4 cellular contexts compared by ENCODE assay signal in genomic region chr1:226854548-226854947, GRCh38. TPM values are rescaled to one million over a fixed set of nuclear protein-coding genes. Genes with fewer than 3 reads are reported as not detected.
DNase-seq lines count a peak whose midpoint lies in the region; ATAC-seq, FAIRE-seq and TF ChIP-seq lines count a peak whose summit lies in the region.
"Not testable (repeated sequence)": the region's sequence is repeated elsewhere in the genome, so short reads cannot be mapped to it uniquely, and the experiment has no call there.

No MANE protein-coding gene starts in this region.

- POLR2A ChIA-PET in HEK293 (lab: Yijun Ruan, JAX) = not testable (repeated sequence)
- POLR2A ChIA-PET in K562 (lab: Yijun Ruan, JAX) = interaction anchor here (0.6 kb wide), 1 partner anchor 33 kb away, joined by 4 read pairs; no protein-coding TSS in a partner anchor

- not testable (repeated sequence) for FAIRE-seq in K562 (lab: Jason Lieb, UNC)

- TF ChIP-seq POLR2A in K562 (conservative IDR thresholded peaks at IDR 0.05) = not testable (repeated sequence)

- H3K4me1 ChIP-seq in HEK293 (ENCODE audit: control insufficient read depth, insufficient read depth, low read length); K562 (replicated peaks in 1 of 2; ENCODE audit: control insufficient read depth in 2 of 2, insufficient read depth in 2 of 2, low read length in 2 of 2); right atrium auricular region: not testable (repeated sequence)

- not testable (repeated sequence) for BruUV-seq in K562 (replicated peaks; lab: Mats Ljungman, UMichigan)

- TF ChIP-seq RAD21 in K562 (CRISPR knock-in tag; conservative IDR thresholded peaks at IDR 0.05 in 1 of 2, IDR thresholded peaks at IDR 0.05 in 1 of 2) = not testable (repeated sequence)

- not testable (repeated sequence) for H3K9me1 ChIP-seq in K562 (ENCODE audit: control insufficient read depth, insufficient read depth, low read length)

- H4K20me1 ChIP-seq in K562 (replicated peaks; ENCODE audit: control insufficient read depth, insufficient read depth, low read length) = not testable (repeated sequence)

- H3K79me2 ChIP-seq in K562 (ENCODE audit: control insufficient read depth, insufficient read depth, low read length) = not testable (repeated sequence)

- H3K9ac ChIP-seq in K562 (ENCODE audit: insufficient read depth in 1 of 2, low read depth in 2 of 2, low read length in 2 of 2) = not testable (repeated sequence)

- H3K27me3 ChIP-seq in K562 (ENCODE audit: control insufficient read depth in 2 of 2, insufficient read depth in 2 of 2, low read length in 2 of 2); right atrium auricular region: not testable (repeated sequence)

- CTCF ChIA-PET in HEK293 (lab: Yijun Ruan, JAX) = interaction anchor here (0.6 kb wide), 1 partner anchor 94 kb away, joined by 4 read pairs; no protein-coding TSS in a partner anchor
- CTCF ChIA-PET in K562 (lab: Yijun Ruan, JAX; ENCODE audit: low intra/inter-chr PET ratio) = not testable (repeated sequence)

- not testable (repeated sequence) for H2AFZ ChIP-seq in K562 (ENCODE audit: low read depth, low read length)

- not testable (repeated sequence) for H3K4me3 ChIP-seq in HEK293 (ENCODE audit: low read depth, low read length); K562; right atrium auricular region

- intact Hi-C loops in K562 (cut with micrococcal nuclease) = not testable (repeated sequence)

- not testable (repeated sequence) for H3K27ac ChIP-seq in HEK293 (ENCODE audit: extremely low read depth, low read depth, low read length); K562 (ENCODE audit: extremely low read depth, low read depth, low read length); right atrium auricular region
- peak overlapping the region; percentile 49 for H3K27ac ChIP-seq in VCaP

- not testable (repeated sequence) for DNase-seq in K562 (ENCODE audit: extremely low read depth in 1 of 4, low spot score in 3 of 4)
- DNase-seq in right atrium auricular region (ENCODE audit: low spot score) = peak; percentile 1

- WGBS in K562 (ENCODE audit: insufficient coverage, low coverage, missing lambda C conversion rate) = 0% methylated on average over 1 of the region's 1 CpG

- not testable (repeated sequence) for TF ChIP-seq CTCF in HEK293 (tag by site-specific recombination; IDR thresholded peaks at IDR 0.05); VCaP (conservative IDR thresholded peaks at IDR 0.05); K562 (IDR thresholded peaks at IDR 0.05 in 2 of 3, conservative IDR thresholded peaks at IDR 0.05 in 1 of 3; ENCODE audit: insufficient read depth in 2 of 3, low read depth in 1 of 3, low read length in 3 of 3); right atrium auricular region (IDR thresholded peaks at IDR 0.05)

- ATAC-seq in K562 = not testable (repeated sequence)

- H3K4me2 ChIP-seq in K562 (ENCODE audit: insufficient read depth, low read length) = not testable (repeated sequence)

- in situ Hi-C loops in K562 (cut with MboI) = not testable (repeated sequence)

- H3K36me3 ChIP-seq in HEK293 (ENCODE audit: control insufficient read depth in 2 of 2, insufficient read depth in 1 of 2, low read length in 2 of 2); K562 (ENCODE audit: control insufficient read depth, insufficient read depth, low read length); right atrium auricular region: not testable (repeated sequence)

- not testable (repeated sequence) for H3K9me3 ChIP-seq in HEK293 (ENCODE audit: control insufficient read depth, insufficient read depth, low read depth, low read length); K562 (replicated peaks; ENCODE audit: control insufficient read depth, insufficient read depth, low read depth, low read length); right atrium auricular region

- not testable (repeated sequence) for TF ChIP-seq EP300 in K562 (IDR thresholded peaks at IDR 0.05; ENCODE audit: low read length)

TF ChIP-seq in HEK293, 187 proteins besides CTCF, POLR2A, EP300 and RAD21:
- TF ChIP-seq ZNF280D (tag by site-specific recombination; IDR thresholded peaks at IDR 0.05) = 0 out of 2 replicates have a peak, but pooled peaks have one; percentile 24
- peak; percentile 84 for TF ChIP-seq ZNF146 (tag by site-specific recombination; IDR thresholded peaks at IDR 0.05)

TF ChIP-seq in K562, 482 proteins besides CTCF, POLR2A, EP300 and RAD21:
- TF ChIP-seq ZNF146 (CRISPR knock-in tag; IDR thresholded peaks at IDR 0.05; ENCODE audit: unreplicated experiment) = peak; percentile 65

RNA-seq across cellular contexts. Expression of gene PSEN2, which starts 15.9 kb away (rescaled TPM):
- total RNA-seq in K562 (2011; cell fraction: chromatin; rRNA removed; ENCODE audit: low replicate concordance) = 26.0 and 76.1 TPM in 2 replicates
- 54.9 and 66.9 TPM in 2 replicates for total RNA-seq in K562 (2011; cell fraction: nucleolus; rRNA removed)
- total RNA-seq in K562 (2011; cell fraction: nucleoplasm; rRNA removed) = 40.9 and 48.3 TPM in 2 replicates
- total RNA-seq in K562 (2014; rRNA removed) (21.3 and 23.7 TPM in 2 replicates), K562 (2014; rRNA removed; fragmentation: Illumina TruSeq; extraction: Trizol) (9.2 and 10.9 TPM in 2 replicates), K562 (2015; rRNA removed; fragmentation: Illumina TruSeq; extraction: Trizol) (15.1 and 15.2 TPM in 2 replicates), K562 (2021) (19.7 and 21.5 TPM in 2 replicates), right atrium auricular region (10 to 100 TPM; 22.6 to 23.3 TPM)
- polyA plus RNA-seq in K562 (2011; rRNA removed) (12.1 and 12.9 TPM in 2 replicates), K562 (2014; fragmentation: Illumina TruSeq; extraction: Trizol) (13.7 and 15.4 TPM in 2 replicates), K562 (2014; fragmentation: Nextera tagmentation; extraction: Ambion mirVana) (1 to 10 TPM; 2.3 to 3.3 TPM), K562 (2014; rRNA removed) (18.0 and 20.9 TPM in 2 replicates)
- polyA plus RNA-seq in K562 (2011; cell fraction: cytosol; rRNA removed) = 13.0 and 21.6 TPM in 2 replicates
- 25.4 and 41.4 TPM in 2 replicates for polyA plus RNA-seq in K562 (2011; cell fraction: nucleus; rRNA removed)
- 15.3 and 17.8 TPM in 2 replicates for polyA plus RNA-seq in K562 (2012)
- 14.2 and 24.8 TPM in 2 replicates for polyA minus RNA-seq in K562 (2011; rRNA and poly(A)+ RNA removed)
- polyA minus RNA-seq in K562 (2011; cell fraction: cytosol; rRNA and poly(A)+ RNA removed) = 6.5 and 10.5 TPM in 2 replicates
- polyA minus RNA-seq in K562 (2011; cell fraction: nucleus; rRNA and poly(A)+ RNA removed) = 16.0 and 20.1 TPM in 2 replicates
